ENCODE assay signal across 23 cellular contexts in the genomic region with DNA sequence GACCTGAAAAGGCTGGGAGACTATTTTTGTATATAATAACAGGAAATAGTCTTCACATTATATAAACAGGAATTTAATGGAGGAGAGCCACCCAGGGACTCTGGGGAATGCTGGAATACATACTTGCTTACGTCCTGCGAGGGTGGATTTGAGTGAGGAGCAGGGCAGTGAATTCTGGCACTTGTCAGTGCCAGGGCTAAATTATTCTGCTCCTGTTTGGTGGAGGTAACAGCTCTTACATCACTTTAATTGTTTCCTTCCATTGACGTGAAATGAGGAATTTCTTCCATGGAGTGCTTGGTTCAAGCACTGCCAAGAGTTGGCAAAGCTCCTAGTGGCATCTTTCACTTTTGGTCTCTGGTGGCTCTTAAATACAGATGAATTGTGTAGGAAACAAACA.
DNase-seq lines count a peak whose midpoint lies in the region; ATAC-seq and TF ChIP-seq lines count a peak whose summit lies in the region.
"Had no signal": no experiment of that assay in that cellular context is flagged by ENCODE, and none has a peak within 500 bp of the region (broad histone marks: within the 10 kb centered on the region; RNA-seq: fewer than 3 reads in every experiment).

No MANE protein-coding gene starts in this region.

- H3K36me3 ChIP-seq in psoas muscle (ENCODE audit: insufficient read depth in 1 of 2, low read depth in 1 of 2) = no peaks in the 10 kb centered on the region

- no peak for TF ChIP-seq CTCF in psoas muscle (IDR thresholded peaks at IDR 0.05)

- intact Hi-C loops in psoas muscle (cut with DNase I) = no loop called here

- H3K9me3 ChIP-seq in psoas muscle = no peaks in the 10 kb centered on the region
- H3K9me3 ChIP-seq: SK-N-SH had no signal

- peaks cover 0 to 6% (median 0%) of the 10 kb centered on the region in 3 donors for H3K27me3 ChIP-seq in psoas muscle (ENCODE audit: insufficient read depth in 3 of 3, low read length in 2 of 3)

- H3K27ac ChIP-seq in psoas muscle = no peak overlapping the region
- H3K27ac ChIP-seq: epithelial cell of prostate had no signal

- no peaks in the 10 kb centered on the region for H3K4me1 ChIP-seq in psoas muscle

- ATAC-seq in activated CD4-positive, CD25-positive, alpha-beta regulatory T cell treated with anti-CD3 and anti-CD28 coated beads, Interleukin-2, amount 50 U/mL, for 24 hours = no peak
- ATAC-seq in psoas muscle = no peak
- ATAC-seq: CD8-positive, alpha-beta T cell; stimulated activated effector memory CD8-positive, alpha-beta T cell treated with anti-CD3 and anti-CD28 coated beads, Interleukin-12 subunit alpha, Interleukin-12 subunit beta, amount 100 ng/mL, for 72 hours had no signal

- no peak overlapping the region for H3K4me3 ChIP-seq in psoas muscle
- H3K4me3 ChIP-seq: lung had no signal

- WGBS in psoas muscle, 3 donors = 9 to 26% (median 18%) methylated on average over 3 of the region's 3 CpGs

- peak; percentile 9 for DNase-seq in M059J (ENCODE audit: low read depth)
- peak; percentile 37 for DNase-seq in astrocyte of the hippocampus (ENCODE audit: low read depth, low spot score)
- DNase-seq in globus pallidus (ENCODE audit: low spot score) = peak; percentile 50
- DNase-seq in superior temporal gyrus (ENCODE audit: extremely low spot score) = peak; percentile 34
- no peak for DNase-seq in kidney glomerular epithelial cell (lab: John Stamatoyannopoulos, UW)
- DNase-seq in psoas muscle = no peak
- DNase-seq: activated CD4-positive, alpha-beta memory T cell treated with anti-CD3 and anti-CD28 coated beads for 36 hours; activated CD4-positive, alpha-beta T cell treated with anti-CD3 and anti-CD28 coated beads for 1 hour; activated naive CD4-positive, alpha-beta T cell treated with anti-CD3 and anti-CD28 coated beads for 36 hours; CD8-positive, alpha-beta T cell; DMS 273 treated with DMSO at 0.1 percent for 48 hours; effector CD8-positive, alpha-beta T cell; EL; GOT3; NCI-H1694; NCI-H2171 treated with DMSO at 0.1 percent for 48 hours; NCI-H510A treated with DMSO at 0.1 percent for 48 hours; OCI-M1; SK-N-SH had no signal

Comparison
In these comparisons a context has a peak if more than half of its experiments do, and no peak if none do; other contexts are left out.
1. DNase-seq: peak in M059J (single experiment), astrocyte of the hippocampus (single experiment), globus pallidus (single experiment) and superior temporal gyrus (single experiment); none in kidney glomerular epithelial cell (single experiment) and psoas muscle (0 of 2).